Comparison of ENCODE assay signal across 1 cellular context in the genomic region with DNA sequence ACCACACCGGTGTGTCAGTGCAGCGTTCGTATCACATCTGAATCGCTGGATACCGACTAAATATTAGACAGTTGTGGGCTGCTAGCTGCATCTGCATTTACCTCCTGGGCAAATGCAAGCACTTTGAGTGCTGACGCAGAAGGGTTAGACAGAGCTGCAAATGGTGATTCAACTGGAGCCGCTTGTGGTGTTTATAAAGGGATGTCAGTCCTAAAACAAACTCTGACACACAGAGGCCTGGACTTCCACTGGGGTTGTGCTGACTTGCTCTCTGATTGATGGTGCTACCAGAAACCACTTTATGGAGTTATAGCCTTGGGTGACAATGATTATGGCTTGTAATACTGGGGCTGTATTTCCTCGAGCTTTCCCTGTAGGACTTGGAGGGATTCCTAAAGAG.
TF ChIP-seq lines count a peak whose summit lies in the region.

No MANE protein-coding gene starts in this region.

TF ChIP-seq in IMR-90, 13 proteins besides CTCF, POLR2A, EP300 and RAD21:
- peak; percentile 41; the same call in 1 of the 2 replicates for TF ChIP-seq CEBPB (IDR thresholded peaks at IDR 0.05; ENCODE audit: low read depth, low read length)
- peak; percentile 73 for TF ChIP-seq RCOR1 (IDR thresholded peaks at IDR 0.05; ENCODE audit: insufficient replicate concordance, low read length)
- TF ChIP-seq, protein P1, sequence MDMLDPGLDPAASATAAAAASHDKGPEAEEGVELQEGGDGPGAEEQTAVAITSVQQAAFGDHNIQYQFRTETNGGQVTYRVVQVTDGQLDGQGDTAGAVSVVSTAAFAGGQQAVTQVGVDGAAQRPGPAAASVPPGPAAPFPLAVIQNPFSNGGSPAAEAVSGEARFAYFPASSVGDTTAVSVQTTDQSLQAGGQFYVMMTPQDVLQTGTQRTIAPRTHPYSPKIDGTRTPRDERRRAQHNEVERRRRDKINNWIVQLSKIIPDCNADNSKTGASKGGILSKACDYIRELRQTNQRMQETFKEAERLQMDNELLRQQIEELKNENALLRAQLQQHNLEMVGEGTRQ (IDR thresholded peaks at IDR 0.05; ENCODE audit: low read depth, low read length) = no peak
- TF ChIP-seq, protein P2, sequence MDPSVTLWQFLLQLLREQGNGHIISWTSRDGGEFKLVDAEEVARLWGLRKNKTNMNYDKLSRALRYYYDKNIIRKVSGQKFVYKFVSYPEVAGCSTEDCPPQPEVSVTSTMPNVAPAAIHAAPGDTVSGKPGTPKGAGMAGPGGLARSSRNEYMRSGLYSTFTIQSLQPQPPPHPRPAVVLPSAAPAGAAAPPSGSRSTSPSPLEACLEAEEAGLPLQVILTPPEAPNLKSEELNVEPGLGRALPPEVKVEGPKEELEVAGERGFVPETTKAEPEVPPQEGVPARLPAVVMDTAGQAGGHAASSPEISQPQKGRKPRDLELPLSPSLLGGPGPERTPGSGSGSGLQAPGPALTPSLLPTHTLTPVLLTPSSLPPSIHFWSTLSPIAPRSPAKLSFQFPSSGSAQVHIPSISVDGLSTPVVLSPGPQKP (IDR thresholded peaks at IDR 0.05; ENCODE audit: borderline replicate concordance, low read depth, low read length) = no peak
- TF ChIP-seq MAFK (IDR thresholded peaks at IDR 0.05; ENCODE audit: low read depth, low read length) = peak; percentile 57
- no peak for TF ChIP-seq NFE2L2 (IDR thresholded peaks at IDR 0.05; ENCODE audit: low read depth, low read length)
- no peak for TF ChIP-seq RFX5 (IDR thresholded peaks at IDR 0.05; ENCODE audit: low read depth, low read length)
- peak; percentile 48 for TF ChIP-seq BHLHE40 (IDR thresholded peaks at IDR 0.05; ENCODE audit: low read depth, low read length)
- TF ChIP-seq SMC3 (IDR thresholded peaks at IDR 0.05; ENCODE audit: low read depth, low read length) = 0 out of 2 replicates have a peak, but pooled peaks have one; percentile 8
- peak; percentile 27; the same call in 1 of the 2 replicates for TF ChIP-seq MAZ (IDR thresholded peaks at IDR 0.05; ENCODE audit: borderline replicate concordance, low read depth, low read length)
- TF ChIP-seq CHD1 (IDR thresholded peaks at IDR 0.05; ENCODE audit: low read depth, low read length) = no peak
- TF ChIP-seq FOS (IDR thresholded peaks at IDR 0.05; ENCODE audit: low read depth, low read length) = peak; percentile 89
TF ChIP-seq in IMR-90: peak in this region for 7.
